ENCODE assay signal across 8 cellular contexts in the genomic region with DNA sequence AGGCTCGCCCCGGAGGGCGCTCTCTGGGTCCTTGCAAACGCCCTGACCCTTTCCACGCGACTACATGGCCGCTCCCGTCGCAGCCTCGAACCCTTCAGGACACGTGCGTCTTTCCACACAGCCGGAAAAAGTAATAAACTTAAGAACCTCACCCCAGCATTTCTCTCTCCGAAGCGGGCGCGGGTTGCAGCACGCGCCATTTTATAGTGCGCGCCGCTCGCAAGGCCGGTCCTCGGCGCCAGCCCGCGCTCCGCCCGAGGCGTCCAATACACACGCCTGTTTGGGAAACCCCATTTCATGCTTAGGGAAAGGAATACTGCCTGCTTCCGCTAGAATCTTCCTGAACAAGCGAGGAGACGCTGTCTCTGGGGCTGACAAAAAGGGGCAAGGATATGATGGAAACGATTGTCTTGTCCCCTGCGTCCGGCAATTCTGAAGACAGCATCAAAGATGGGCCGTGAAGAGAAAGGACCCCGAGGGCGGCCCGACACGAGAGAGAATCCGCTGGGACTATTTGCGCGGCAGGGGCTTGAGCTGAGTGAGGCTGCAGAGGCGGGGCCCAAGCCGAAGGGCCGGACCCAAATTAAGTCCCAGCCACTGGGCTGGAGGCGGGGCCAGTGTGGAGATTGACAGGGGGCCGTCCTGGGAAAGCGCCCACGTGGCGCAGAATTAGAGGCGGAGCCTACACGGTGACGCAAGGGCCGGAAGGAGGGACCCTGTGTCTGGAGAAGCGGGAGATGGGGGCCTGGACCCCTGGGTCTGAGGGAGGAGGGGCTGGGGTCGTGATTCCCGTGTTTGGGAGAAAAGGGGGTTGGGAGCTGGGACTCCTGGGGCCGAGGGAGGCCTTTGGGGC. TPM values are rescaled to one million over a fixed set of nuclear protein-coding genes. Genes with fewer than 3 reads are reported as not detected.
A peak's percentile ranks its signal among the peaks of the same experiment; 100 is the strongest.
DNase-seq lines count a peak whose midpoint lies in the region; TF ChIP-seq lines count a peak whose summit lies in the region.

No MANE protein-coding gene starts in this region.

- in situ Hi-C loops in G401 (cut with HindIII; ENCODE audit: low sequenced_read_pairs): no loop called here

- H3F3A ChIP-seq in MM.1S (ENCODE audit: insufficient read depth, low read length): peaks cover 3% of the 10 kb centered on the region; the same call in 1 of the 2 replicates

- H3K27me3 Mint-ChIP-seq in nephron progenitor cell (ENCODE audit: low read depth, poor library complexity): peaks cover 23% of the 10 kb centered on the region
- peaks cover under 1% of the 10 kb centered on the region for H3K27me3 Mint-ChIP-seq in stimulated activated naive CD8-positive, alpha-beta T cell treated with anti-CD3 and anti-CD28 coated beads, Interleukin-15, Interleukin-2, amounts not matched to agents 100 ng/mL and 50 ng/mL, for 24 hours

- H3K9me3 ChIP-seq in MM.1S (replicated peaks; ENCODE audit: insufficient read depth, low read length): no peaks in the 10 kb centered on the region

- H3K36me3 Mint-ChIP-seq in nephron progenitor cell (ENCODE audit: low read depth): peaks cover 26% of the 10 kb centered on the region
- H3K36me3 Mint-ChIP-seq in stimulated activated naive CD8-positive, alpha-beta T cell treated with anti-CD3 and anti-CD28 coated beads, Interleukin-15, Interleukin-2, amounts not matched to agents 100 ng/mL and 50 ng/mL, for 24 hours (ENCODE audit: low read depth): peaks cover 43% of the 10 kb centered on the region

- peaks cover 7% of the 10 kb centered on the region; the same call in 1 of the 2 replicates for H3K4me1 ChIP-seq in MM.1S (ENCODE audit: low read length)

- H3K9ac ChIP-seq in MM.1S (ENCODE audit: low read length): peak overlapping the region; percentile 94

- peak overlapping the region; percentile 99 for H3K4me3 Mint-ChIP-seq in nephron progenitor cell
- H3K4me3 Mint-ChIP-seq in stimulated activated naive CD8-positive, alpha-beta T cell treated with anti-CD3 and anti-CD28 coated beads, Interleukin-15, Interleukin-2, amounts not matched to agents 100 ng/mL and 50 ng/mL, for 24 hours: peak overlapping the region; percentile 98

- H2AFZ ChIP-seq in MM.1S (ENCODE audit: low read length): peak overlapping the region; percentile 74

- H3K4me3 ChIP-seq in MM.1S (ENCODE audit: low read length): peak overlapping the region; percentile 92

- H3K79me2 ChIP-seq in MM.1S (ENCODE audit: low read length): peaks cover 39% of the 10 kb centered on the region

- no peaks in the 10 kb centered on the region for H3K9me2 ChIP-seq in MM.1S (replicated peaks; ENCODE audit: insufficient read depth, low read length)

- no peaks in the 10 kb centered on the region for H3K9me3 Mint-ChIP-seq in nephron progenitor cell
- no peaks in the 10 kb centered on the region for H3K9me3 Mint-ChIP-seq in stimulated activated naive CD8-positive, alpha-beta T cell treated with anti-CD3 and anti-CD28 coated beads, Interleukin-15, Interleukin-2, amounts not matched to agents 100 ng/mL and 50 ng/mL, for 24 hours

- TF ChIP-seq CTCF in MM.1S (IDR thresholded peaks at IDR 0.05; ENCODE audit: low read length) (no peak), nephron progenitor cell (IDR thresholded peaks at IDR 0.05) (no peak)

- peak overlapping the region; percentile 89 for H3K27ac ChIP-seq in MM.1S (ENCODE audit: low read length)

- DNase-seq in G401 (ENCODE audit: low spot score) (peak; percentile 99), HCEC 1CT (peak; percentile 99), MM.1S (peak; percentile 99), SHP77 treated with DMSO at 0.1 percent for 48 hours (lab: John Stamatoyannopoulos, UW) (peak; percentile 97), activated gamma-delta T cell treated with Interleukin-2 at 50 U/mL for 16 hours (peak; percentile 96), fibroblast of the conjunctiva (ENCODE audit: low read depth) (peak; percentile 97), nephron progenitor cell (peak; percentile 99)

- H3K27ac Mint-ChIP-seq in nephron progenitor cell: peak overlapping the region; percentile 100
- H3K27ac Mint-ChIP-seq in stimulated activated naive CD8-positive, alpha-beta T cell treated with anti-CD3 and anti-CD28 coated beads, Interleukin-15, Interleukin-2, amounts not matched to agents 100 ng/mL and 50 ng/mL, for 24 hours: peak overlapping the region; percentile 100

- peaks cover 43% of the 10 kb centered on the region for H3K4me1 Mint-ChIP-seq in nephron progenitor cell
- peaks cover 55% of the 10 kb centered on the region for H3K4me1 Mint-ChIP-seq in stimulated activated naive CD8-positive, alpha-beta T cell treated with anti-CD3 and anti-CD28 coated beads, Interleukin-15, Interleukin-2, amounts not matched to agents 100 ng/mL and 50 ng/mL, for 24 hours (ENCODE audit: low read depth)

- 0 out of 2 replicates have a peak, but pooled peaks cover 3% of the 10 kb centered on the region for H3K36me3 ChIP-seq in MM.1S (replicated peaks; ENCODE audit: insufficient read depth, low read length)

- H3K4me2 ChIP-seq in MM.1S (ENCODE audit: low read depth, low read length): peak overlapping the region; percentile 83

- H4K20me1 ChIP-seq in MM.1S (ENCODE audit: insufficient read depth, low read length): peaks cover 12% of the 10 kb centered on the region

- H3K27me3 ChIP-seq in MM.1S (replicated peaks; ENCODE audit: insufficient read depth, low read length): peaks cover 10% of the 10 kb centered on the region

RNA-seq across cellular contexts. Expression of gene ACP4, which starts 14.4 kb away (rescaled TPM):
- total RNA-seq in G401 (2014; rRNA removed; shearing (Covaris generic)): not detected in 2 replicates

RNA-seq across cellular contexts. Expression of gene KLK1, which starts 18.9 kb away (rescaled TPM):
- not detected in 2 replicates for total RNA-seq in G401 (2014; rRNA removed; shearing (Covaris generic))

RNA-seq across cellular contexts. Expression of gene KLK15, which starts 28.7 kb away (rescaled TPM):
- not detected in 2 replicates for total RNA-seq in G401 (2014; rRNA removed; shearing (Covaris generic))

RNA-seq across cellular contexts. Expression of gene GPR32, which starts 34.4 kb away (rescaled TPM):
- not detected in 2 replicates for total RNA-seq in G401 (2014; rRNA removed; shearing (Covaris generic))

RNA-seq across cellular contexts. Expression of gene KLK3, which starts 50.1 kb away (rescaled TPM):
- total RNA-seq in G401 (2014; rRNA removed; shearing (Covaris generic)): not detected in 2 replicates

Comparison
In these comparisons a context has a peak if more than half of its experiments do, and no peak if none do; other contexts are left out.
1. Peak in every context shown above with its lines: DNase-seq, H3K4me3 ChIP-seq and H3K27ac ChIP-seq.